In genomic region chr12:27652174-27652763, GRCh38 we compare ENCODE assay signal across 8 cellular contexts. TPM values are rescaled to one million over a fixed set of nuclear protein-coding genes. Genes with fewer than 3 reads are reported as not detected.
DNase-seq lines count a peak whose midpoint lies in the region; ATAC-seq and TF ChIP-seq lines count a peak whose summit lies in the region.

No MANE protein-coding gene starts in this region.

- H3K27ac ChIP-seq in foreskin keratinocyte = no peak overlapping the region

- DNase-seq in CD1c-positive myeloid dendritic cell (ENCODE audit: extremely low spot score) (peak; percentile 74), GM19238 (ENCODE audit: insufficient read length, low spot score) (peak; percentile 9), NCI-H2196 treated with DMSO at 0.1 percent for 48 hours (lab: John Stamatoyannopoulos, UW; ENCODE audit: unreplicated experiment) (peak; percentile 85), foreskin keratinocyte (peak; percentile 31 to 61), occipital lobe (lab: John Stamatoyannopoulos, UW) (peak; percentile 9)
- DNase-seq in activated CD4-positive, alpha-beta T cell treated with anti-CD3 and anti-CD28 coated beads for 48 hours = peak; percentile 27

- peak; percentile 91 for TF ChIP-seq CTCF in foreskin keratinocyte (conservative IDR thresholded peaks at IDR 0.05)

- H3K27me3 ChIP-seq in foreskin keratinocyte = no peaks in the 10 kb centered on the region

- peaks cover 12% of the 10 kb centered on the region for H3K4me1 ChIP-seq in foreskin keratinocyte

- ATAC-seq in foreskin keratinocyte (peak; percentile 55), GM19452 (IDR thresholded peaks at IDR 0.05; ENCODE audit: unreplicated experiment) (no peak), HG02840 (IDR thresholded peaks at IDR 0.05; ENCODE audit: low FRiP score, unreplicated experiment) (no peak)

RNA-seq across cellular contexts. Expression of gene REP15, which starts 44.0 kb away (rescaled TPM):
- total RNA-seq in foreskin keratinocyte (3.4 TPM in 2 replicates), occipital lobe (3.0 TPM)
- 2.5 and 2.9 TPM in 2 replicates for polyA plus RNA-seq in foreskin keratinocyte

RNA-seq across cellular contexts. Expression of gene MRPS35, which starts 58.4 kb away (rescaled TPM):
- total RNA-seq in foreskin keratinocyte (62.6 and 68.9 TPM in 2 replicates), occipital lobe (81.9 TPM)
- 45.9 and 53.7 TPM in 2 replicates for polyA plus RNA-seq in foreskin keratinocyte

Comparison
In these comparisons a context has a peak if more than half of its experiments do, and no peak if none do; other contexts are left out.
1. DNase-seq: peak in every context shown above with its lines; median percentile 85 in NCI-H2196 treated with DMSO at 0.1 percent for 48 hours; 74 in CD1c-positive myeloid dendritic cell; 46 in foreskin keratinocyte; 27 in activated CD4-positive, alpha-beta T cell treated with anti-CD3 and anti-CD28 coated beads for 48 hours; 9 in GM19238; 9 in occipital lobe.